Comparison of ENCODE assay signal across 8 cellular contexts in genomic region chr19:57320180-57321084, GRCh38. TPM values are rescaled to one million over a fixed set of nuclear protein-coding genes. Genes with fewer than 3 reads are reported as not detected.
DNase-seq lines count a peak whose midpoint lies in the region; ATAC-seq lines count a peak whose summit lies in the region.

TSS of gene ZNF543 (plus strand) at chr19:57320472. CDS start at chr19:57320854, 382 bp downstream.

- H3K9me3 Mint-ChIP-seq in activated CD4-positive, alpha-beta T cell treated with anti-CD3 and anti-CD28 coated beads, Interleukin-2, amount 10 ng/mL, durations not matched to agents 7 days and 5 days, result peaks cover 26% of the 10 kb centered on the region

- peaks cover 30% of the 10 kb centered on the region for H3K27me3 Mint-ChIP-seq in activated CD4-positive, alpha-beta T cell treated with anti-CD3 and anti-CD28 coated beads, Interleukin-2, amount 10 ng/mL, durations not matched to agents 7 days and 5 days

- peaks cover 29% of the 10 kb centered on the region for H3K4me1 Mint-ChIP-seq in activated CD4-positive, alpha-beta T cell treated with anti-CD3 and anti-CD28 coated beads, Interleukin-2, amount 10 ng/mL, durations not matched to agents 7 days and 5 days

- H3K27ac Mint-ChIP-seq in activated CD4-positive, alpha-beta T cell treated with anti-CD3 and anti-CD28 coated beads, Interleukin-2, amount 10 ng/mL, durations not matched to agents 7 days and 5 days, result peak within 1 kb of the TSS; percentile 97

- POLR2A ChIA-PET in activated CD4-positive, alpha-beta T cell treated with anti-CD3 and anti-CD28 coated beads, Interleukin-2, amount 10 ng/mL, durations not matched to agents 7 days and 5 days (lab: Charles Lee), result no interaction called here

- H3K36me3 Mint-ChIP-seq in activated CD4-positive, alpha-beta T cell treated with anti-CD3 and anti-CD28 coated beads, Interleukin-2, amount 10 ng/mL, durations not matched to agents 7 days and 5 days (ENCODE audit: low read depth), result peaks cover 41% of the 10 kb centered on the region

- H3K4me3 Mint-ChIP-seq in activated CD4-positive, alpha-beta T cell treated with anti-CD3 and anti-CD28 coated beads, Interleukin-2, amount 10 ng/mL, durations not matched to agents 7 days and 5 days, result peak within 1 kb of the TSS; percentile 85

- ATAC-seq in GM19328 (IDR thresholded peaks at IDR 0.05; ENCODE audit: unreplicated experiment) (peak; percentile 92), HG03469 (IDR thresholded peaks at IDR 0.05; ENCODE audit: unreplicated experiment) (peak; percentile 91)

- peak; percentile 58 to 95 (median 90) for DNase-seq in C1 segment of cervical spinal cord (lab: John Stamatoyannopoulos, UW)
- peak; percentile 90 for DNase-seq in NCI-H526 treated with DMSO at 0.1 percent for 48 hours (lab: John Stamatoyannopoulos, UW)
- DNase-seq in activated CD4-positive, alpha-beta T cell treated with anti-CD3 and anti-CD28 coated beads, Interleukin-2, amount 10 ng/mL, durations not matched to agents 7 days and 5 days, result peak; percentile 95
- DNase-seq in dedifferentiated amniotic fluid mesenchymal stem cell (ENCODE audit: extremely low spot score), result peak; percentile 97
- peak; percentile 99 for DNase-seq in left kidney (ENCODE audit: low read depth, low spot score)
- DNase-seq in stimulated activated CD4-positive, alpha-beta T cell treated with anti-CD3 and anti-CD28 coated beads, Interleukin-1b, Interleukin-23, amount 100 ng/mL, for 48 hours, result peak; percentile 93

- CTCF ChIA-PET in activated CD4-positive, alpha-beta T cell treated with anti-CD3 and anti-CD28 coated beads, Interleukin-2, amount 10 ng/mL, durations not matched to agents 7 days and 5 days (lab: Charles Lee), result interaction anchor here (0.6 kb wide), 1 partner anchor 56 kb away, joined by 3 read pairs; no protein-coding TSS in a partner anchor

RNA-seq across cellular contexts. Expression of gene ZNF543, which starts in this region (rescaled TPM):
- 1 to 10 TPM; 8.7 to 9.1 TPM for total RNA-seq in activated CD4-positive, alpha-beta T cell treated with anti-CD3 and anti-CD28 coated beads, Interleukin-2, amount 10 ng/mL, durations not matched to agents 7 days and 5 days

Comparison
In these comparisons a context has a peak if more than half of its experiments do, and no peak if none do; other contexts are left out.
1. Peak in every context shown above with its lines: DNase-seq and ATAC-seq.